Comparison of ENCODE assay signal across 25 cellular contexts in the genomic region with DNA sequence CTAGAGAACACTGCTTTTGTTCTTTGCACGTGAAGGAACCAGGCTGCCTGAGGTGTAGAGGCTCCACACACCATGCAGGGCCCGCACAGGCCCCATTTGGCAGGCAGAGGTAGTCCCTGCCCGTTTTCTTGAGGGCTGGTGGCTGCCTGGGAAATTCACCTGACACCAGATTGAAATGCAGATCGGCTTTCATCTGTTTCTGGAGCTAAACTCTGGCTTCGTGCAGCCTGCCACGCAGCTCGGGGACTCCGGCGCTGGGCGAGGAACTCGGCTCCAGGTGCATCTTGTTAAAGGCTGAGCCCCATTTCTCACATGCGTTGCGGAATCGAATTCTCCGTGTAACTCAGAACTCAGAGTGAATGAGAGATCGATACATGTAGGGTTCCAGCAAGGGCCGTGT. TPM values are rescaled to one million over a fixed set of nuclear protein-coding genes. Genes with fewer than 3 reads are reported as not detected.
DNase-seq lines count a peak whose midpoint lies in the region; ATAC-seq, FAIRE-seq and TF ChIP-seq lines count a peak whose summit lies in the region.
"Had no signal": no experiment of that assay in that cellular context is flagged by ENCODE, and none has a peak within 500 bp of the region (broad histone marks: within the 10 kb centered on the region; RNA-seq: fewer than 3 reads in every experiment).

No MANE protein-coding gene starts in this region.

- no peak for DNase-seq in right atrium auricular region (ENCODE audit: low spot score)
- no peak for DNase-seq in Right ventricle myocardium inferior (ENCODE audit: missing footprints)
- DNase-seq in body of pancreas, result no peak
- DNase-seq in pancreas, result no peak
- DNase-seq in SHP77 treated with DMSO at 0.1 percent for 48 hours (lab: John Stamatoyannopoulos, UW), result no peak
- DNase-seq in NCI-H526 (lab: John Stamatoyannopoulos, UW), result no peak
- DNase-seq in HT-29 (ENCODE audit: low spot score), result no peak
- DNase-seq in stimulated activated CD8-positive, alpha-beta memory T cell treated with anti-CD3 and anti-CD28 coated beads, Interleukin-4, amount 100 ng/mL, for 48 hours, result no peak
- DNase-seq: ACHN; activated CD4-positive, alpha-beta T cell treated with anti-CD3 and anti-CD28 coated beads, Interleukin-2, amount 50 U/mL, for 4 hours; activated CD4-positive, CD25-positive, alpha-beta regulatory T cell; activated naive CD4-positive, alpha-beta T cell; activated T-cell treated with anti-CD3 and anti-CD28 coated beads, Interleukin-2, amount 50 U/mL, for 72 hours; Caco-2; GF-D8; KBM-7; kidney glomerular epithelial cell; MG63; NCI-H510A treated with DMSO at 0.1 percent for 48 hours; PC-3; SHP77; SW 1271 had no signal

- H3K27ac ChIP-seq in right atrium auricular region (peak overlapping the region; percentile 85 to 94), body of pancreas (peak overlapping the region in 3 of 4 donors; percentile 23 to 63 (median 56)), pancreas (peak overlapping the region in 3 of 4 donors; percentile 28 to 44 (median 39))
- H3K27ac ChIP-seq: tibial nerve had no signal

- no peaks in the 10 kb centered on the region for H3K9me3 ChIP-seq in right atrium auricular region
- no peaks in the 10 kb centered on the region for H3K9me3 ChIP-seq in body of pancreas
- H3K9me3 ChIP-seq in pancreas, result no peaks in the 10 kb centered on the region
- H3K9me3 ChIP-seq: Caco-2, MG63, tibial nerve had no signal

- ATAC-seq in Right ventricle myocardium inferior, result no peak
- ATAC-seq in body of pancreas, result no peak
- ATAC-seq in pancreas, result peak in 2 of 4 donors; percentile 6 to 33
- ATAC-seq: activated T-cell treated with anti-CD3 and anti-CD28 coated beads, Interleukin-2, amount 50 U/mL, for 72 hours; HCT116; PC-3 had no signal

- H3K4me3 ChIP-seq in right atrium auricular region (no peak overlapping the region), body of pancreas (no peak overlapping the region), pancreas (no peak overlapping the region)
- H3K4me3 ChIP-seq: MG63, tibial nerve had no signal

- 73 to 81% methylated on average over 17 of the region's 17 CpGs for WGBS in body of pancreas, 2 donors
- 76 to 79% methylated on average over 17 of the region's 17 CpGs for WGBS in pancreas, 2 donors

- FAIRE-seq in pancreas (lab: Jason Lieb, UNC), result no peak
- FAIRE-seq: HTR-8/SVneo had no signal

- H3K27me3 ChIP-seq in right atrium auricular region (no peaks in the 10 kb centered on the region), body of pancreas (no peaks in the 10 kb centered on the region), pancreas (no peaks in the 10 kb centered on the region)
- H3K27me3 ChIP-seq: MG63, tibial nerve had no signal

- TF ChIP-seq POLR2A in body of pancreas (IDR thresholded peaks at IDR 0.05), result no peak

- TF ChIP-seq CTCF in right atrium auricular region (IDR thresholded peaks at IDR 0.05), result no peak
- no peak for TF ChIP-seq CTCF in body of pancreas (IDR thresholded peaks at IDR 0.05)
- no peak for TF ChIP-seq CTCF in pancreas (IDR thresholded peaks at IDR 0.05)

- intact Hi-C loops in Right ventricle myocardium inferior (cut with DNase I), result no loop called here
- intact Hi-C loops in body of pancreas (cut with DNase I), result no loop called here
- intact Hi-C loops in pancreas (cut with DNase I), result no loop called here

- no peaks in the 10 kb centered on the region for H3K36me3 ChIP-seq in right atrium auricular region
- no peaks in the 10 kb centered on the region for H3K36me3 ChIP-seq in body of pancreas (replicated peaks in 1 of 2; ENCODE audit: insufficient read depth in 1 of 2, low read depth in 2 of 2)
- no peaks in the 10 kb centered on the region for H3K36me3 ChIP-seq in pancreas
- H3K36me3 ChIP-seq: MG63 had no signal

- peaks cover 0 to 83% of the 10 kb centered on the region in 2 donors for H3K4me1 ChIP-seq in right atrium auricular region
- peaks cover 49% of the 10 kb centered on the region for H3K4me1 ChIP-seq in body of pancreas
- peaks cover 10 to 25% (median 11%) of the 10 kb centered on the region in 3 donors for H3K4me1 ChIP-seq in pancreas

RNA-seq across cellular contexts. Expression of a gene that starts 37.7 kb away (rescaled TPM):
- total RNA-seq in right atrium auricular region (10 to 100 TPM; 31.8 to 48.6 TPM), Right ventricle myocardium inferior (89.9 TPM), body of pancreas (10 to 100 TPM; 24.1 to 33.9 TPM), pancreas (10 to 100 TPM; 23.1 to 51.0 (median 33.6) TPM)
- polyA plus RNA-seq in pancreas, result 10 to 100 TPM in 1 of 2 donors, 1 to 10 TPM in 1; 9.3 to 18.7 TPM
- total RNA-seq in HT-29 (2014; rRNA removed; shearing (Covaris generic)), result 37.0 and 42.5 TPM in 2 replicates

Comparison
In these comparisons a context has a peak if more than half of its experiments do, and no peak if none do; other contexts are left out.
1. H3K27ac ChIP-seq: peak in every context shown above with its lines; median percentile 90 in right atrium auricular region; 56 in body of pancreas; 39 in pancreas.